In genomic region chr16:30399435-30400186, GRCh38 we compare ENCODE assay signal across 8 cellular contexts. TPM values are rescaled to one million over a fixed set of nuclear protein-coding genes. Genes with fewer than 3 reads are reported as not detected.
DNase-seq lines count a peak whose midpoint lies in the region; ATAC-seq lines count a peak whose summit lies in the region.

No MANE protein-coding gene starts in this region.

- no peak for ATAC-seq in effector memory CD8-positive, alpha-beta T cell (replicated peaks)
- ATAC-seq in HG02763 (IDR thresholded peaks at IDR 0.05; ENCODE audit: unreplicated experiment) (no peak), GM21576 (IDR thresholded peaks at IDR 0.05; ENCODE audit: unreplicated experiment) (no peak)

- CTCF ChIA-PET in CD4-positive, alpha-beta memory T cell (lab: Charles Lee; ENCODE audit: partially characterized antibody) = interaction anchor here (0.6 to 2.8 kb wide), 3 partner anchors 10 to 82 kb away, joined by 3 to 14 read pairs (median 4); partner anchors contain the start of gene TBC1D10B

- H3K27ac Mint-ChIP-seq in CD4-positive, alpha-beta memory T cell = peak overlapping the region; percentile 81 to 93 (median 87)
- peak overlapping the region; percentile 72 to 87 for H3K27ac Mint-ChIP-seq in effector memory CD8-positive, alpha-beta T cell

- peaks cover 14 to 47% (median 32%) of the 10 kb centered on the region in 4 donors for H3K4me1 Mint-ChIP-seq in CD4-positive, alpha-beta memory T cell
- peaks cover 25 to 34% of the 10 kb centered on the region in 2 donors for H3K4me1 Mint-ChIP-seq in effector memory CD8-positive, alpha-beta T cell (ENCODE audit: low read depth in 2 of 2)

- intact Hi-C loops in CD4-positive, alpha-beta memory T cell (cut with micrococcal nuclease) = loop anchor here (10.0 kb wide), 1 partner anchor 275 kb away; the partner anchor contains the start of gene MAPK3

- peaks cover 31% of the 10 kb centered on the region for H3K4me1 ChIP-seq in CD4-positive, alpha-beta memory T cell (ENCODE audit: insufficient read depth, low read length)
- peaks cover 36% of the 10 kb centered on the region for H3K4me1 ChIP-seq in neuron (ENCODE audit: insufficient read depth, low read length)

- no peaks in the 10 kb centered on the region for H3K27me3 ChIP-seq in CD4-positive, alpha-beta memory T cell (ENCODE audit: insufficient read depth, low read length)
- H3K27me3 ChIP-seq in neuron (ENCODE audit: insufficient read depth, low read length) = no peaks in the 10 kb centered on the region

- peaks cover 5 to 17% of the 10 kb centered on the region in 2 donors for H3K36me3 Mint-ChIP-seq in CD4-positive, alpha-beta memory T cell
- peaks cover 16% of the 10 kb centered on the region for H3K36me3 Mint-ChIP-seq in effector memory CD8-positive, alpha-beta T cell (ENCODE audit: insufficient read depth)

- no peak overlapping the region for H2AFZ ChIP-seq in neuron (ENCODE audit: low read depth, low read length)

- H3K27ac ChIP-seq in CD4-positive, alpha-beta memory T cell (ENCODE audit: low read depth, low read length) = peak overlapping the region; percentile 46

- POLR2A ChIA-PET in CD4-positive, alpha-beta memory T cell (lab: Charles Lee; ENCODE audit: partially characterized antibody) = interaction anchor here (1.5 to 23.0 kb wide), 4 partner anchors 10 to 29 kb away, joined by 12 to 540 read pairs (median 14); partner anchors contain the start of genes SEPTIN1 and TBC1D10B

- H3K36me3 ChIP-seq in CD4-positive, alpha-beta memory T cell (ENCODE audit: insufficient read depth, low read length) = peaks cover 13% of the 10 kb centered on the region
- peaks cover 25% of the 10 kb centered on the region for H3K36me3 ChIP-seq in neuron (ENCODE audit: insufficient read depth, low read length)

- H3K9me3 ChIP-seq in CD4-positive, alpha-beta memory T cell (ENCODE audit: control insufficient read depth in 1 of 2, low read length in 2 of 2) = no peaks in the 10 kb centered on the region
- H3K9me3 ChIP-seq in neuron (ENCODE audit: low read length) = no peaks in the 10 kb centered on the region

- peak overlapping the region; percentile 86 to 97 (median 89) for H3K4me3 Mint-ChIP-seq in CD4-positive, alpha-beta memory T cell
- H3K4me3 Mint-ChIP-seq in effector memory CD8-positive, alpha-beta T cell = peak overlapping the region; percentile 86 to 87

- no peaks in the 10 kb centered on the region for H3K27me3 Mint-ChIP-seq in CD4-positive, alpha-beta memory T cell
- H3K27me3 Mint-ChIP-seq in effector memory CD8-positive, alpha-beta T cell = no peaks in the 10 kb centered on the region

- H3K9me3 Mint-ChIP-seq in CD4-positive, alpha-beta memory T cell = no peaks in the 10 kb centered on the region
- no peaks in the 10 kb centered on the region for H3K9me3 Mint-ChIP-seq in effector memory CD8-positive, alpha-beta T cell

- H3K4me3 ChIP-seq in CD4-positive, alpha-beta memory T cell (ENCODE audit: low read length in 2 of 2) = peak overlapping the region in 1 of 2 donors; percentile 60
- H3K4me3 ChIP-seq in neuron (ENCODE audit: low read length) = peak overlapping the region; percentile 44

- no peak for DNase-seq in CD4-positive, alpha-beta memory T cell
- DNase-seq in NCI-H69 (lab: John Stamatoyannopoulos, UW) (peak; percentile 68), SHP77 treated with DMSO at 0.1 percent for 48 hours (lab: John Stamatoyannopoulos, UW) (no peak), SW 1271 (lab: John Stamatoyannopoulos, UW) (no peak)
- no peak for DNase-seq in effector memory CD8-positive, alpha-beta T cell

RNA-seq across cellular contexts. Expression of gene ZNF48, which starts 4.4 kb away (rescaled TPM):
- 10 to 100 TPM; 15.8 to 16.7 TPM for total RNA-seq in CD4-positive, alpha-beta memory T cell
- 10 to 100 TPM in 1 of 2 donors, 1 to 10 TPM in 1; 5.5 to 10.7 TPM for polyA plus RNA-seq in CD4-positive, alpha-beta memory T cell

RNA-seq across cellular contexts. Expression of gene ZNF771, which starts 7.8 kb away (rescaled TPM):
- 1 to 10 TPM; 6.0 to 6.5 TPM for total RNA-seq in CD4-positive, alpha-beta memory T cell
- 1 to 10 TPM; 1.4 to 5.0 TPM for polyA plus RNA-seq in CD4-positive, alpha-beta memory T cell

RNA-seq across cellular contexts. Expression of gene SEPTIN1, which starts 17.2 kb away (rescaled TPM):
- total RNA-seq in CD4-positive, alpha-beta memory T cell = 100 to 1,000 TPM; 198 to 206 TPM
- polyA plus RNA-seq in CD4-positive, alpha-beta memory T cell = 100 to 1,000 TPM; 210 to 212 TPM

RNA-seq across cellular contexts. Expression of gene MYL11, which starts 25.0 kb away (rescaled TPM):
- 1 to 10 TPM in 1 of 2 experiments, not detected in 1; 1.3 TPM for total RNA-seq in CD4-positive, alpha-beta memory T cell
- 1 to 10 TPM in 1 of 2 donors, not detected in 1; 1.1 TPM for polyA plus RNA-seq in CD4-positive, alpha-beta memory T cell

RNA-seq across cellular contexts. Expression of gene TBC1D10B, which starts 29.3 kb away (rescaled TPM):
- total RNA-seq in CD4-positive, alpha-beta memory T cell = 10 to 100 TPM; 47.0 to 55.3 TPM
- 10 to 100 TPM in 1 of 2 donors, 1 to 10 TPM in 1; 8.5 to 16.1 TPM for polyA plus RNA-seq in CD4-positive, alpha-beta memory T cell
